ENCODE assay signal across 1 cellular context in the genomic region with DNA sequence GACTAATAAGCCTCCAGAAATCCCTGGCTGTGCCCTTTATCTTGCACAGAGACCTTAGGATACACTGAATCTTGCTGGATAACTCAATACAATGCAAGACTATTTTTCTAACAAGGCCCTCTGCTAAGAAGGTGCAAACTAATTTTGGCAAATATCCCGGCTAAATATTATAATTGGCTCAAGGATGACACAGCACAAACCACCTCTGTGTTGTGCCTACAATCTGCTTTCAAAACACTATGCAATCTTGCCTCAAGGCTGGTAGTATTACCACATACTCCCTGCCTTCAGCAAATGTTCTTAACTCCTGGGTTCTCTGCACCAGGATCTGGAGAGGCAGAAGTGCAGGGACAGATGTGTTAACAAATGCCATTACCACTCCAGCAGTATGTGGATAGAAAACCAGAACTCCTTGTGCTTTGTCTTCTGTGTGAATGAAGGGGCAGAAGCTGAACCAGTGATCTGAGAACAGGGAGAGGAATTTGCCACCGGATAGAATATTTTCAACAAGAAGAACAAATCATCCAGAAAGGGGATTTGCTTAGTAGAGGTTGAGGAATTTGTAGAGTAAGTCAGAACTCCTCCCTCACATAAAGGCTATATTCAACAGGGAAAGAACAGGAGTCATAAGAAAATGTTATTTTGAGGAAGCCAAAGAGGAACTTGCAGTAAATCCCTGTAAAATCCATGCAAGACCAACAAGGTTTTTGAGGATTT.
TF ChIP-seq lines count a peak whose summit lies in the region.

No MANE protein-coding gene starts in this region.

TF ChIP-seq in SK-N-SH, 30 proteins besides CTCF, POLR2A, EP300 and RAD21 (continued from another document):
- TF ChIP-seq, protein P1, sequence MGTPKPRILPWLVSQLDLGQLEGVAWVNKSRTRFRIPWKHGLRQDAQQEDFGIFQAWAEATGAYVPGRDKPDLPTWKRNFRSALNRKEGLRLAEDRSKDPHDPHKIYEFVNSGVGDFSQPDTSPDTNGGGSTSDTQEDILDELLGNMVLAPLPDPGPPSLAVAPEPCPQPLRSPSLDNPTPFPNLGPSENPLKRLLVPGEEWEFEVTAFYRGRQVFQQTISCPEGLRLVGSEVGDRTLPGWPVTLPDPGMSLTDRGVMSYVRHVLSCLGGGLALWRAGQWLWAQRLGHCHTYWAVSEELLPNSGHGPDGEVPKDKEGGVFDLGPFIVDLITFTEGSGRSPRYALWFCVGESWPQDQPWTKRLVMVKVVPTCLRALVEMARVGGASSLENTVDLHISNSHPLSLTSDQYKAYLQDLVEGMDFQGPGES (IDR thresholded peaks at IDR 0.05; ENCODE audit: low read depth, low read length): no peak
- TF ChIP-seq FOXJ3 (CRISPR knock-in tag; IDR thresholded peaks at IDR 0.05): no peak
